ENCODE assay signal across 8 cellular contexts in the genomic region with DNA sequence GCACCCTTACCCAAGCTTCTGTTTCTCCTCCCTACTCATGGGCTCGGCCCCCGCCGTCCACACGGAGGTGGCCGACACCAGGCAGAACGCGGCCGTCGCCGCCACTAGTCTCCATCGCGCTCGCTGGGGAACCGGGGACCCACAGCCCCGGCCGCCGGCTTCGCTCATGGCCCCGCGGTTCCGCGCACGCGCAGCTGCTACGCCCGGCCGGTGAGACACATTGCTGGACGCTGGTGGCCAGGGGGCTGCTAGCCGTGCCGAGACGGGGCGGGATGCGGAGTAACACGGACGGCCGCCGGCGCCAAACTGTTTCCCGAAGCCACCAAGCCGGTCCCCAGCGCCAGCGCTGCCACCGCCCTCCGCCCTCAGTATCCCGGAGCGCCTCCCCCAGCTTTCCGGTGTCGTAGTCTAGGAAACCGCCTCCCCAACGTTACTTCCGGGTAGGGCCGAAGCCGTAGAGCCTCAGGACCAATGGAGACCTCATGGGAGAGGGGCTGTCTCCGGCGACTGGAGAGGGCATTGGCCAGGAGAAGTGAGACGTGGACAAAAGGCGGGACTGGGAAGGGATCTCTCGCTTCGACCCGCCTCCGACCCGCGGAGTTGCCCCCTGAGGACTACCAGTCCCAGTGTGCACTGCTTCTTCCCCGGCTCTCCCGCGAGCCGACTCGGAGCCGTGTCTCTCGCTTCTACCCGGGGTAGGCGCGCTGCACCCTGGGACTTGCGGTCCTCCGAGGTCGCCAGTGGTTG. TPM values are rescaled to one million over a fixed set of nuclear protein-coding genes. Genes with fewer than 3 reads are reported as not detected.
A peak's percentile ranks its signal among the peaks of the same experiment; 100 is the strongest.
DNase-seq lines count a peak whose midpoint lies in the region; ATAC-seq lines count a peak whose summit lies in the region.

A gene with protein sequence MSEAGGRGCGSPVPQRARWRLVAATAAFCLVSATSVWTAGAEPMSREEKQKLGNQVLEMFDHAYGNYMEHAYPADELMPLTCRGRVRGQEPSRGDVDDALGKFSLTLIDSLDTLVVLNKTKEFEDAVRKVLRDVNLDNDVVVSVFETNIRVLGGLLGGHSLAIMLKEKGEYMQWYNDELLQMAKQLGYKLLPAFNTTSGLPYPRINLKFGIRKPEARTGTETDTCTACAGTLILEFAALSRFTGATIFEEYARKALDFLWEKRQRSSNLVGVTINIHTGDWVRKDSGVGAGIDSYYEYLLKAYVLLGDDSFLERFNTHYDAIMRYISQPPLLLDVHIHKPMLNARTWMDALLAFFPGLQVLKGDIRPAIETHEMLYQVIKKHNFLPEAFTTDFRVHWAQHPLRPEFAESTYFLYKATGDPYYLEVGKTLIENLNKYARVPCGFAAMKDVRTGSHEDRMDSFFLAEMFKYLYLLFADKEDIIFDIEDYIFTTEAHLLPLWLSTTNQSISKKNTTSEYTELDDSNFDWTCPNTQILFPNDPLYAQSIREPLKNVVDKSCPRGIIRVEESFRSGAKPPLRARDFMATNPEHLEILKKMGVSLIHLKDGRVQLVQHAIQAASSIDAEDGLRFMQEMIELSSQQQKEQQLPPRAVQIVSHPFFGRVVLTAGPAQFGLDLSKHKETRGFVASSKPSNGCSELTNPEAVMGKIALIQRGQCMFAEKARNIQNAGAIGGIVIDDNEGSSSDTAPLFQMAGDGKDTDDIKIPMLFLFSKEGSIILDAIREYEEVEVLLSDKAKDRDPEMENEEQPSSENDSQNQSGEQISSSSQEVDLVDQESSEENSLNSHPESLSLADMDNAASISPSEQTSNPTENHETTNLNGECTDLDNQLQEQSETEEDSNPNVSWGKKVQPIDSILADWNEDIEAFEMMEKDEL (minus strand): TSS at position 380 of the 747 bp plus-strand sequence. CDS start 212 bp downstream, at position 168.

- H3K4me1 ChIP-seq in rectal smooth muscle tissue (ENCODE audit: control insufficient read depth, insufficient read depth, low read length) = peaks cover 4% of the 10 kb centered on the region
- peaks cover 0 to 1% of the 10 kb centered on the region in 2 donors for H3K4me1 ChIP-seq in aorta (ENCODE audit: control insufficient read depth in 1 of 2, insufficient read depth in 2 of 2, low read length in 2 of 2)

- intact Hi-C loops in aorta (cut with DNase I) = loop anchor here (2.0 to 5.0 kb wide), 3 partner anchors 38 to 402 kb away; partner anchors contain the start of genes SWT1 (in 1 of the 2) and TRMT1L (in 1 of the 2)

- peak within 1 kb of the TSS; percentile 92 for H3K27ac ChIP-seq in rectal smooth muscle tissue (ENCODE audit: low read depth, low read length)
- H3K27ac ChIP-seq in aorta (ENCODE audit: low read depth in 1 of 2, low read length in 2 of 2) = peak within 1 kb of the TSS in 1 of 2 donors; percentile 85

- no peaks in the 10 kb centered on the region for H3K9me3 ChIP-seq in aorta (ENCODE audit: control insufficient read depth, low read length)

- DNase-seq in NCI-H2081 (lab: John Stamatoyannopoulos, UW) (peak; percentile 100), T1000 (lab: John Stamatoyannopoulos, UW) (peak; percentile 99), astrocyte of the hippocampus (ENCODE audit: low read depth, low spot score) (peak; percentile 100), hepatic stellate cell (ENCODE audit: low spot score) (peak; percentile 97), aorta (peak; percentile 98 to 99)

- peak; percentile 80 for ATAC-seq in GM18508 (IDR thresholded peaks at IDR 0.05; ENCODE audit: insufficient read depth, unreplicated experiment)
- peak; percentile 94 for ATAC-seq in HG03025 (IDR thresholded peaks at IDR 0.05; ENCODE audit: low FRiP score, unreplicated experiment)
- ATAC-seq in aorta (ENCODE audit: low FRiP score) = peak; percentile 99

- peak within 1 kb of the TSS; percentile 97 for H3K9ac ChIP-seq in rectal smooth muscle tissue (ENCODE audit: low read length)

- H3K4me3 ChIP-seq in rectal smooth muscle tissue (ENCODE audit: low read length) (peak within 1 kb of the TSS; percentile 97), aorta (ENCODE audit: low read length in 2 of 2) (peak within 1 kb of the TSS; percentile 78 to 91)

- H3K27me3 ChIP-seq in rectal smooth muscle tissue (ENCODE audit: control insufficient read depth, insufficient read depth, low read length) (no peaks in the 10 kb centered on the region), aorta (ENCODE audit: control insufficient read depth in 1 of 2, insufficient read depth in 2 of 2, low read length in 1 of 2) (no peaks in the 10 kb centered on the region)

- 0% methylated on average over 65 to 76 of the region's 76 CpGs for WGBS in aorta, 2 donors

- H3K36me3 ChIP-seq in rectal smooth muscle tissue (ENCODE audit: control insufficient read depth, insufficient read depth, low read length) (no peaks in the 10 kb centered on the region), aorta (ENCODE audit: control insufficient read depth in 1 of 2, insufficient read depth in 2 of 2, low read length in 1 of 2) (no peaks in the 10 kb centered on the region)

RNA-seq across cellular contexts. Expression of the gene that starts here (rescaled TPM):
- total RNA-seq in aorta = 10 to 100 TPM; 39.8 to 54.8 TPM
- 10 to 100 TPM in 1 of 2 donors, 1 to 10 TPM in 1; 5.5 to 15.4 TPM for polyA plus RNA-seq in aorta
